16 cellular contexts compared by ENCODE assay signal in the genomic region with DNA sequence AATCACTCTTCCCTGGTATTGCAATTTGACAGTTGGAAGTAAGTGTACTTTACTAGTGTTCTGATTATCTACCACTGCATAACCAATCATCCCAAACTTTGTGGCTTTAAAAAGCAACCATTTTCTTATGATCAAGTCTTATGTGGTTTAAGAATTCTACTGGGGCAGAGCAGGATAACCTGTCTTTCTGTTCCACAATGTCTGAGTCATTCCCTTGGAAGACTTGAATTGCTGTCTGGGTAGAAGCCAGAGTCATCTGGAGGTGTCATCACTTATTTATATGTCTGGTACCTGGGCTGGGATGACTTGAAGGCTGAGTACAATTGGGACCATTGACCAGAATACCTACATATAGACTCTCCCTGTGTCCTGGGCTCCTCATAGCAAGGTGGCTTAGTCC.
"Had no signal": no experiment of that assay in that cellular context is flagged by ENCODE, and none has a peak within 500 bp of the region (broad histone marks: within the 10 kb centered on the region; RNA-seq: fewer than 3 reads in every experiment).

No MANE protein-coding gene starts in this region.

- H3K36me3 ChIP-seq: ascending aorta had no signal

- H3K4me3 ChIP-seq: ascending aorta, skin epidermis had no signal

- H3K27me3 ChIP-seq: ascending aorta had no signal

- H3K4me1 ChIP-seq: ascending aorta had no signal

- ATAC-seq: activated CD4-positive, CD25-positive, alpha-beta regulatory T cell treated with anti-CD3 and anti-CD28 coated beads, Interleukin-2, amount 50 U/mL, for 24 hours; left ventricle myocardium superior; natural killer cell treated with Interleukin-12 subunit alpha and Interleukin-12 subunit beta and Interleukin-15 and Interleukin-18, amount 100 ng/mL, for 72 hours had no signal

- DNase-seq: activated CD4-positive, alpha-beta T cell treated with anti-CD3 and anti-CD28 coated beads, Interleukin-2, amount 50 U/mL, for 1 hour; activated CD8-positive, alpha-beta memory T cell treated with anti-CD3 and anti-CD28 coated beads for 24 hours; activated naive CD4-positive, alpha-beta T cell; caudate nucleus; cortex of kidney; effector CD4-positive, alpha-beta T cell; left ventricle myocardium superior; mesendoderm; posterior cingulate gyrus; stimulated activated CD4-positive, alpha-beta T cell treated with anti-CD3 and anti-CD28 coated beads, Interleukin-4, amount 100 ng/mL, for 4 hours; stimulated activated CD8-positive, alpha-beta memory T cell treated with anti-CD3 and anti-CD28 coated beads, Interleukin-4, amount 100 ng/mL, for 48 hours; stimulated activated naive CD4-positive, alpha-beta T cell treated with Interleukin-2 at 50 U/mL for 16 hours had no signal

- H3K27ac ChIP-seq: ascending aorta, skin epidermis had no signal

- H3K9me3 ChIP-seq: ascending aorta had no signal
